In genomic region chr2:153873062-153874048, GRCh38 we compare ENCODE assay signal across 11 cellular contexts. TPM values are rescaled to one million over a fixed set of nuclear protein-coding genes. Genes with fewer than 3 reads are reported as not detected.
A peak's percentile ranks its signal among the peaks of the same experiment; 100 is the strongest.
DNase-seq lines count a peak whose midpoint lies in the region; TF ChIP-seq lines count a peak whose summit lies in the region.
"Had no signal": no experiment of that assay in that cellular context is flagged by ENCODE, and none has a peak within 500 bp of the region (broad histone marks: within the 10 kb centered on the region; RNA-seq: fewer than 3 reads in every experiment).

No MANE protein-coding gene starts in this region.

- H3K9me3 ChIP-seq in OCI-LY7 (ENCODE audit: low read length), result no peaks in the 10 kb centered on the region
- H3K9me3 ChIP-seq: left lung had no signal

- no peaks in the 10 kb centered on the region for H3K4me1 ChIP-seq in OCI-LY7 (ENCODE audit: insufficient read depth, low read length, poor library complexity, severe bottlenecking)
- H3K4me1 ChIP-seq: left lung had no signal

- H2AFZ ChIP-seq in OCI-LY7 (ENCODE audit: low read length), result no peak overlapping the region

- BruUV-seq in OCI-LY7 (replicated peaks; lab: Mats Ljungman, UMichigan), result no TSS peak

- no peak for TF ChIP-seq RAD21 in Ishikawa (IDR thresholded peaks at IDR 0.05; ENCODE audit: low read depth)

- TF ChIP-seq CTCF in mesothelial cell of epicardium (IDR thresholded peaks at IDR 0.05; ENCODE audit: unreplicated experiment), result no peak
- TF ChIP-seq CTCF in OCI-LY7 (conservative IDR thresholded peaks at IDR 0.05; ENCODE audit: low read length), result no peak

- H3K79me2 ChIP-seq in OCI-LY7 (ENCODE audit: insufficient read depth, low read depth, low read length), result no peaks in the 10 kb centered on the region

- H3K4me3 ChIP-seq in OCI-LY7 (ENCODE audit: low read depth, low read length, poor library complexity, severe bottlenecking), result no peak overlapping the region

- CTCF ChIA-PET in OCI-LY7 (lab: Charles Lee; ENCODE audit: unreplicated experiment), result no interaction called here

- no peaks in the 10 kb centered on the region for H3K36me3 ChIP-seq in OCI-LY7 (ENCODE audit: insufficient read depth, low read length)
- H3K36me3 ChIP-seq: left lung had no signal

- no peaks in the 10 kb centered on the region for H3K36me3 Mint-ChIP-seq in mesothelial cell of epicardium

- no peak overlapping the region for H3K4me2 ChIP-seq in OCI-LY7 (ENCODE audit: low read length)

- no peak for TF ChIP-seq EP300 in Ishikawa (IDR thresholded peaks at IDR 0.05; ENCODE audit: borderline replicate concordance)

- peak overlapping the region; percentile 78 for H3K4me3 Mint-ChIP-seq in mesothelial cell of epicardium

- H4K20me1 ChIP-seq in OCI-LY7 (ENCODE audit: insufficient read depth, low read length), result no peaks in the 10 kb centered on the region

- H3K27ac Mint-ChIP-seq in mesothelial cell of epicardium, result peak overlapping the region; percentile 24
- H3K27ac Mint-ChIP-seq: CD8-positive, alpha-beta memory T cell had no signal

- DNase-seq in Ammon's horn (ENCODE audit: low spot score), result peak; percentile 17
- peak; percentile 43 for DNase-seq in astrocyte of the hippocampus (ENCODE audit: low read depth, low spot score)
- peak; percentile 21 to 58 for DNase-seq in mesothelial cell of epicardium (ENCODE audit: low spot score in 2 of 2, unreplicated experiment in 2 of 2)
- no peak for DNase-seq in NCI-H2107 (lab: John Stamatoyannopoulos, UW)
- DNase-seq in OCI-M2 (lab: John Stamatoyannopoulos, UW; ENCODE audit: unreplicated experiment), result no peak
- DNase-seq in OCI-LY7 (ENCODE audit: low spot score), result no peak
- no peak for DNase-seq in activated T-cell treated with anti-CD3 and anti-CD28 coated beads, Interleukin-2, amount 50 U/mL, for 1 hour
- DNase-seq: CD8-positive, alpha-beta memory T cell; effector CD4-positive, alpha-beta T cell had no signal

- POLR2A ChIA-PET in OCI-LY7 (lab: Charles Lee), result no interaction called here

- no peaks in the 10 kb centered on the region for H3K9me3 Mint-ChIP-seq in mesothelial cell of epicardium

- intact Hi-C loops in OCI-LY7 (cut with micrococcal nuclease; ENCODE audit: unreplicated experiment), result no loop called here

- no peaks in the 10 kb centered on the region for H3K9me2 ChIP-seq in OCI-LY7 (ENCODE audit: insufficient read depth, low read length)

- no peak overlapping the region for H3K27ac ChIP-seq in OCI-LY7 (ENCODE audit: low read depth, low read length, poor library complexity, severe bottlenecking)
- H3K27ac ChIP-seq: left lung had no signal

- H3K27me3 Mint-ChIP-seq in mesothelial cell of epicardium (ENCODE audit: low read depth), result peaks cover 44% of the 10 kb centered on the region

- H3K4me1 Mint-ChIP-seq in mesothelial cell of epicardium, result peaks cover 19% of the 10 kb centered on the region
- H3K4me1 Mint-ChIP-seq: CD8-positive, alpha-beta memory T cell had no signal

TF ChIP-seq in Ishikawa, 13 proteins besides CTCF, POLR2A, EP300 and RAD21:
- TF ChIP-seq CREB1 (IDR thresholded peaks at IDR 0.05; ENCODE audit: low read depth) (no peak), REST (IDR thresholded peaks at IDR 0.05; ENCODE audit: low read depth) (peak; percentile 48; the same call in 1 of the 2 replicates)
TF ChIP-seq in Ishikawa: peak in this region for 1.

RNA-seq across cellular contexts. Expression of gene GALNT13, which starts 1.6 kb away (rescaled TPM):
- total RNA-seq in mesothelial cell of epicardium (15.8 to 18.4 TPM (median 16.1 TPM) in 3 replicates), OCI-LY7 (2022) (not detected in 2 replicates)
- total RNA-seq in OCI-LY7 (2014; rRNA removed; shearing (Covaris generic)), result not detected in 2 replicates
- total RNA-seq: CD8-positive, alpha-beta memory T cell had no signal

Comparison
In these comparisons a context has a peak if more than half of its experiments do, and no peak if none do; other contexts are left out.
1. DNase-seq: peak in Ammon's horn (single experiment), astrocyte of the hippocampus (single experiment) and mesothelial cell of epicardium (2 of 2); none in NCI-H2107 (single experiment), OCI-M2 (single experiment), OCI-LY7 (single experiment) and activated T-cell treated with anti-CD3 and anti-CD28 coated beads, Interleukin-2, amount 50 U/mL, for 1 hour (single experiment).
2. RNA of gene GALNT13, which starts 1.6 kb away (total RNA-seq): 15.8 to 18.4 TPM in mesothelial cell of epicardium; not detected in OCI-LY7; every median in the first group is over 10 times any median in the second.